ENCODE assay signal across 14 cellular contexts in the genomic region with DNA sequence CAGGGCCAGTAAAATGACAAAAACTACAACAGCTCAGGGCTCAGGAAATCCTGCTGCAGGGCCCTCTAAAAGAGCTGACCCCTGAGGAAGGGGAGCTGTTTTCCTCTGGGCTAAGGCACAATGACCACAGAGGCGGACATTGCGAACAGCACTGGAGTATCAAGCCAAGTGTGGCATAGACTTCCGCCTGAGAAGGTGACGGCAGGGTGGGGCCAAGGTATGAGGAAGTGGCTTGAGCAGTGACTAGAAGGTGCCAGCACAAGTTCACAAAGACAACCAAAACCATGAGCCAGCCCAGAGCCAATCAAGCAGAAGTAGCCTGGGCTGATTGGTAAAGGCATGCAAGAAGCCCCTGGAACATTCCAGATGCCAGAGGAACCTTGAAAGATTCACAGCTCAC. TPM values are rescaled to one million over a fixed set of nuclear protein-coding genes. Genes with fewer than 3 reads are reported as not detected.
DNase-seq lines count a peak whose midpoint lies in the region; ATAC-seq and TF ChIP-seq lines count a peak whose summit lies in the region.
"Had no signal": no experiment of that assay in that cellular context is flagged by ENCODE, and none has a peak within 500 bp of the region (broad histone marks: within the 10 kb centered on the region; RNA-seq: fewer than 3 reads in every experiment).

No MANE protein-coding gene starts in this region.

- peak overlapping the region in 3 of 4 donors; percentile 74 to 81 (median 77) for H3K27ac ChIP-seq in Peyer's patch
- peak overlapping the region; percentile 77 to 86 (median 82) for H3K27ac ChIP-seq in transverse colon

- DNase-seq in activated gamma-delta T cell treated with Interleukin-2 at 50 U/mL for 16 hours (peak; percentile 16), activated gamma-delta T cell (lab: John Stamatoyannopoulos, UW) (no peak), Peyer's patch (peak; percentile 45 to 85 (median 77)), immature natural killer cell (peak in 2 of 3 donors; percentile 7 to 15), transverse colon (peak; percentile 86), AG08395 (ENCODE audit: low spot score) (no peak)
- DNase-seq: activated CD8-positive, alpha-beta memory T cell treated with anti-CD3 and anti-CD28 coated beads, Interleukin-2, amount 50 U/mL, for 48 hours; amniotic stem cell; DMS153; H7; MG63; stimulated activated CD4-positive, alpha-beta T cell treated with anti-CD3 and anti-CD28 coated beads, Interleukin-2, amount 100 ng/mL, for 48 hours had no signal

- H3K36me3 ChIP-seq in Peyer's patch (peaks cover 0 to 5% (median 0%) of the 10 kb centered on the region in 3 donors), transverse colon (peaks cover 0 to 9% (median 0%) of the 10 kb centered on the region in 4 donors)
- H3K36me3 ChIP-seq: MG63 had no signal

- 49% methylated on average over 4 of the region's 4 CpGs; no CpG with 5 or more reads in 1 of the 2 donors for WGBS in transverse colon (ENCODE audit: low coverage in 1 of 2), 2 donors

- peaks cover 17 to 21% of the 10 kb centered on the region in 2 donors for H3K4me1 Mint-ChIP-seq in immature natural killer cell

- no peak for ATAC-seq in HG03378 (IDR thresholded peaks at IDR 0.05; ENCODE audit: unreplicated experiment)
- no peak for ATAC-seq in HG03432 (IDR thresholded peaks at IDR 0.05; ENCODE audit: unreplicated experiment)

- intact Hi-C loops in transverse colon (cut with DNase I; ENCODE audit: low total_unique reads), result no loop called here

- TF ChIP-seq POLR2A in Peyer's patch (IDR thresholded peaks at IDR 0.05) (peak in 1 of 2 donors; percentile 14), transverse colon (IDR thresholded peaks at IDR 0.05) (peak; percentile 64)

- H3K4me3 Mint-ChIP-seq in immature natural killer cell, result peak overlapping the region; percentile 2 to 74 (median 48)

- peaks cover 0 to 8% (median 6%) of the 10 kb centered on the region in 3 donors for H3K36me3 Mint-ChIP-seq in immature natural killer cell

- TF ChIP-seq CTCF in Peyer's patch (IDR thresholded peaks at IDR 0.05), result no peak
- no peak for TF ChIP-seq CTCF in transverse colon (IDR thresholded peaks at IDR 0.05)

- peaks cover 0 to 2% (median 0%) of the 10 kb centered on the region in 3 donors for H3K27me3 Mint-ChIP-seq in immature natural killer cell (ENCODE audit: low read depth in 3 of 3)

- peaks cover 0 to 6% (median 0%) of the 10 kb centered on the region in 6 donors for H3K9me3 Mint-ChIP-seq in immature natural killer cell

- H3K4me3 ChIP-seq in Peyer's patch (no peak overlapping the region), transverse colon (no peak overlapping the region)
- H3K4me3 ChIP-seq: MG63 had no signal

- peak overlapping the region in 5 of 6 donors; percentile 28 to 81 (median 69) for H3K27ac Mint-ChIP-seq in immature natural killer cell

- in situ Hi-C loops in transverse colon (cut with MboI; ENCODE audit: low pct_ligation_motif_present in 1 of 4, low pct_unique_long_range_greater_than_20kb in 1 of 4, low sequenced_read_pairs in 3 of 4), result no loop called here

- TF ChIP-seq EP300 in transverse colon (IDR thresholded peaks at IDR 0.05; ENCODE audit: low read depth), result no peak

- no peaks in the 10 kb centered on the region for H3K9me3 ChIP-seq in Peyer's patch
- no peaks in the 10 kb centered on the region for H3K9me3 ChIP-seq in transverse colon
- H3K9me3 ChIP-seq: MG63 had no signal

- H3K4me1 ChIP-seq in Peyer's patch, result peaks cover 0 to 8% (median 2%) of the 10 kb centered on the region in 4 donors
- peaks cover 0 to 8% (median 3%) of the 10 kb centered on the region in 4 donors for H3K4me1 ChIP-seq in transverse colon

- no peaks in the 10 kb centered on the region for H3K27me3 ChIP-seq in Peyer's patch
- H3K27me3 ChIP-seq in transverse colon, result no peaks in the 10 kb centered on the region
- H3K27me3 ChIP-seq: MG63 had no signal

RNA-seq across cellular contexts. Expression of a gene that starts 13.9 kb away (rescaled TPM):
- total RNA-seq in Peyer's patch, result 100 to 1,000 TPM in 2 of 4 donors, 10 to 100 TPM in 2; 70.1 to 149 (median 92.3) TPM
- polyA plus RNA-seq in immature natural killer cell, result not detected
- total RNA-seq in transverse colon, result 100 to 1,000 TPM; 114 to 408 (median 168) TPM

RNA-seq across cellular contexts. Expression of a gene that starts 20.4 kb away (rescaled TPM):
- total RNA-seq in Peyer's patch, result 10 to 100 TPM; 10.9 to 40.4 (median 11.9) TPM
- 1 to 10 TPM in 1 of 3 donors, under 1 TPM in 1, not detected in 1; 0.57 to 1.2 TPM for polyA plus RNA-seq in immature natural killer cell
- total RNA-seq in transverse colon, result 10 to 100 TPM in 1 of 4 donors, 1 to 10 TPM in 3; 1.5 to 20.1 (median 4.3) TPM

RNA-seq across cellular contexts. Expression of a gene that starts 55.7 kb away (rescaled TPM):
- 100 to 1,000 TPM in 3 of 4 donors, 10 to 100 TPM in 1; 85.0 to 257 (median 166) TPM for total RNA-seq in Peyer's patch
- polyA plus RNA-seq in immature natural killer cell, result not detected
- 100 to 1,000 TPM in 2 of 4 donors, 10 to 100 TPM in 2; 90.9 to 264 (median 122) TPM for total RNA-seq in transverse colon

RNA-seq across cellular contexts. Expression of a gene that starts 57.8 kb away (rescaled TPM):
- total RNA-seq in Peyer's patch (10 to 100 TPM; 14.9 to 58.0 (median 39.2) TPM), transverse colon (10 to 100 TPM in 3 of 4 donors, 1 to 10 TPM in 1; 8.0 to 52.2 (median 37.5) TPM)
- 10 to 100 TPM; 51.9 to 77.8 (median 53.9) TPM for polyA plus RNA-seq in immature natural killer cell

RNA-seq across cellular contexts. Expression of a gene that starts 58.0 kb away (rescaled TPM):
- total RNA-seq in Peyer's patch (10 to 100 TPM; 15.6 to 27.8 (median 19.3) TPM), transverse colon (10 to 100 TPM in 1 of 4 donors, 1 to 10 TPM in 3; 1.4 to 10.6 (median 8.0) TPM)
- 10 to 100 TPM in 1 of 3 donors, 1 to 10 TPM in 2; 3.3 to 12.6 (median 8.2) TPM for polyA plus RNA-seq in immature natural killer cell

Comparison
In these comparisons a context has a peak if more than half of its experiments do, and no peak if none do; other contexts are left out.
1. DNase-seq: peak in activated gamma-delta T cell treated with Interleukin-2 at 50 U/mL for 16 hours (single experiment), Peyer's patch (3 of 3), immature natural killer cell (2 of 3) and transverse colon (single experiment); none in activated gamma-delta T cell (single experiment) and AG08395 (single experiment).